In genomic region chr15:82951472-82952155, GRCh38 we compare ENCODE assay signal across 8 cellular contexts. TPM values are rescaled to one million over a fixed set of nuclear protein-coding genes. Genes with fewer than 3 reads are reported as not detected.
DNase-seq lines count a peak whose midpoint lies in the region; ATAC-seq lines count a peak whose summit lies in the region.

No MANE protein-coding gene starts in this region.

- no peaks in the 10 kb centered on the region for H3K9me3 Mint-ChIP-seq in central memory CD8-positive, alpha-beta T cell

- peak overlapping the region; percentile 31 for H3K4me3 Mint-ChIP-seq in central memory CD8-positive, alpha-beta T cell

- no peaks in the 10 kb centered on the region for H3K36me3 Mint-ChIP-seq in central memory CD8-positive, alpha-beta T cell (ENCODE audit: insufficient read depth)

- no peaks in the 10 kb centered on the region for H3K4me1 Mint-ChIP-seq in central memory CD8-positive, alpha-beta T cell

- H4K20me1 ChIP-seq in BLaER1 treated with 17β-estradiol and CSF1 and Interleukin-3, amounts not matched to agents 10 nM and 100 nM: peaks cover 0 to 20% (median 10%) of the 10 kb centered on the region in 11 experiments; a peak in 8 of 22 replicates

- H3K9ac ChIP-seq in BLaER1 treated with 17β-estradiol and CSF1 and Interleukin-3, amounts not matched to agents 10 nM and 100 nM: peak overlapping the region; percentile 67 to 86 (median 76); a peak in 20 of 22 replicates

- H3K27me3 Mint-ChIP-seq in central memory CD8-positive, alpha-beta T cell: peaks cover 11% of the 10 kb centered on the region

- H3K36me3 ChIP-seq in BLaER1 treated with 17β-estradiol and CSF1 and Interleukin-3, amounts not matched to agents 10 nM and 100 nM: no peaks in the 10 kb centered on the region
- H3K36me3 ChIP-seq in muscle layer of duodenum (ENCODE audit: control insufficient read depth in 1 of 2, insufficient read depth in 2 of 2, low read length in 2 of 2): no peaks in the 10 kb centered on the region

- DNase-seq in Jurkat, Clone E6-1 (ENCODE audit: low read depth, low spot score): no peak
- no peak for DNase-seq in central memory CD8-positive, alpha-beta T cell (ENCODE audit: low spot score in 2 of 2)
- no peak for DNase-seq in NCI-H774 (lab: John Stamatoyannopoulos, UW)
- DNase-seq in activated CD4-positive, CD25-positive, alpha-beta regulatory T cell (lab: John Stamatoyannopoulos, UW): no peak

- peaks cover 47 to 60% (median 54%) of the 10 kb centered on the region in 11 experiments for H3K27me3 ChIP-seq in BLaER1 treated with 17β-estradiol and CSF1 and Interleukin-3, amounts not matched to agents 10 nM and 100 nM
- no peaks in the 10 kb centered on the region for H3K27me3 ChIP-seq in muscle layer of duodenum (ENCODE audit: low read depth, low read length)

- peaks cover 24 to 35% (median 29%) of the 10 kb centered on the region in 10 experiments for H3K4me1 ChIP-seq in BLaER1 treated with 17β-estradiol and CSF1 and Interleukin-3, amounts not matched to agents 10 nM and 100 nM
- H3K4me1 ChIP-seq in muscle layer of duodenum (ENCODE audit: control insufficient read depth in 1 of 2, insufficient read depth in 2 of 2, low read length in 2 of 2): peaks cover 0 to 4% of the 10 kb centered on the region in 2 donors

- H3K9me3 ChIP-seq in BLaER1 treated with 17β-estradiol and CSF1 and Interleukin-3, amounts not matched to agents 10 nM and 100 nM (replicated peaks in 1 of 11): no peaks in the 10 kb centered on the region
- no peaks in the 10 kb centered on the region for H3K9me3 ChIP-seq in muscle layer of duodenum (ENCODE audit: control insufficient read depth in 1 of 2, low read length in 2 of 2)

- ATAC-seq in central memory CD8-positive, alpha-beta T cell (replicated peaks; ENCODE audit: extremely low read depth, poor library complexity, severe bottlenecking): no peak
- ATAC-seq in HG03175 (IDR thresholded peaks at IDR 0.05; ENCODE audit: unreplicated experiment): no peak
- ATAC-seq in HG03571 (IDR thresholded peaks at IDR 0.05; ENCODE audit: unreplicated experiment): no peak

- H3K4me2 ChIP-seq in BLaER1 treated with 17β-estradiol and CSF1 and Interleukin-3, amounts not matched to agents 10 nM and 100 nM: peak overlapping the region; percentile 93 to 100 (median 99)

- H3K27ac ChIP-seq in BLaER1 treated with 17β-estradiol and CSF1 and Interleukin-3, amounts not matched to agents 10 nM and 100 nM: peak overlapping the region in 9 of 11 experiments; percentile 13 to 80 (median 72); a peak in 15 of 22 replicates
- H3K27ac ChIP-seq in muscle layer of duodenum (ENCODE audit: low read length): no peak overlapping the region

- peak overlapping the region; percentile 67 to 78 (median 68) for H3K4me3 ChIP-seq in BLaER1 treated with 17β-estradiol and CSF1 and Interleukin-3, amounts not matched to agents 10 nM and 100 nM
- H3K4me3 ChIP-seq in Jurkat, Clone E6-1 (ENCODE audit: low read length): peak overlapping the region; percentile 58
- H3K4me3 ChIP-seq in muscle layer of duodenum (ENCODE audit: low read depth in 1 of 2, low read length in 2 of 2): peak overlapping the region; percentile 48 to 69

- H3K27ac Mint-ChIP-seq in central memory CD8-positive, alpha-beta T cell (ENCODE audit: low read depth): no peak overlapping the region

RNA-seq across cellular contexts. Expression of gene HOMER2, which starts 0.9 kb away (rescaled TPM):
- 32.2 TPM for polyA plus RNA-seq in Jurkat, Clone E6-1 (2012; ENCODE audit: insufficient read depth, insufficient read length)

RNA-seq across cellular contexts. Expression of gene RAMAC, which starts 34.4 kb away (rescaled TPM):
- 34.7 TPM for polyA plus RNA-seq in Jurkat, Clone E6-1 (2012; ENCODE audit: insufficient read depth, insufficient read length)

RNA-seq across cellular contexts. Expression of gene C15orf40, which starts 59.8 kb away (rescaled TPM):
- 37.0 TPM for polyA plus RNA-seq in Jurkat, Clone E6-1 (2012; ENCODE audit: insufficient read depth, insufficient read length)
